ENCODE assay signal across 21 cellular contexts in genomic region chr18:80042785-80043184, GRCh38.
"Had no signal": no experiment of that assay in that cellular context is flagged by ENCODE, and none has a peak within 500 bp of the region (broad histone marks: within the 10 kb centered on the region; RNA-seq: fewer than 3 reads in every experiment).

No MANE protein-coding gene starts in this region.

- H3K27ac Mint-ChIP-seq: dendritic cell treated with granulocyte-macrophage colony-stimulating factor and Interleukin-4, amounts not matched to agents 40 ng/mL and 50 ng/mL, for 4 days; mesothelial cell of epicardium; natural killer cell; neural progenitor cell; progenitor cell of endocrine pancreas; stimulated activated effector memory CD8-positive, alpha-beta T cell treated with anti-CD3 and anti-CD28 coated beads, Interleukin-12 subunit alpha, Interleukin-12 subunit beta, amount 100 ng/mL, for 72 hours; stimulated activated naive CD8-positive, alpha-beta T cell treated with anti-CD3 and anti-CD28 coated beads, Interleukin-15, Interleukin-2, amounts not matched to agents 100 ng/mL and 50 ng/mL, for 24 hours had no signal

- H3K4me1 ChIP-seq: heart right ventricle, neural progenitor cell, pancreas, tibial artery, upper lobe of left lung, vagina had no signal

- H3K27ac ChIP-seq: heart right ventricle, neural progenitor cell, pancreas, tibial artery, upper lobe of left lung, vagina had no signal

- H3K4me2 ChIP-seq: neural progenitor cell had no signal

- ATAC-seq: natural killer cell; pancreas; right cardiac atrium; stimulated activated effector memory CD8-positive, alpha-beta T cell treated with anti-CD3 and anti-CD28 coated beads, Interleukin-12 subunit alpha, Interleukin-12 subunit beta, amount 100 ng/mL, for 72 hours had no signal

- H3K36me3 ChIP-seq: neural progenitor cell had no signal

- H3K36me3 Mint-ChIP-seq: natural killer cell had no signal

- H3K4me3 ChIP-seq: heart right ventricle, neural progenitor cell, pancreas, tibial artery, upper lobe of left lung, vagina had no signal

- H3K9me3 Mint-ChIP-seq: dendritic cell treated with granulocyte-macrophage colony-stimulating factor and Interleukin-4, amounts not matched to agents 40 ng/mL and 50 ng/mL, for 4 days; mesothelial cell of epicardium; natural killer cell; neural progenitor cell; stimulated activated effector memory CD8-positive, alpha-beta T cell treated with anti-CD3 and anti-CD28 coated beads, Interleukin-12 subunit alpha, Interleukin-12 subunit beta, amount 100 ng/mL, for 72 hours; stimulated activated naive CD8-positive, alpha-beta T cell treated with anti-CD3 and anti-CD28 coated beads, Interleukin-15, Interleukin-2, amounts not matched to agents 100 ng/mL and 50 ng/mL, for 24 hours had no signal

- H3K4me3 Mint-ChIP-seq: dendritic cell treated with granulocyte-macrophage colony-stimulating factor and Interleukin-4, amounts not matched to agents 40 ng/mL and 50 ng/mL, for 4 days; mesothelial cell of epicardium; natural killer cell; neural progenitor cell; stimulated activated effector memory CD8-positive, alpha-beta T cell treated with anti-CD3 and anti-CD28 coated beads, Interleukin-12 subunit alpha, Interleukin-12 subunit beta, amount 100 ng/mL, for 72 hours; stimulated activated naive CD8-positive, alpha-beta T cell treated with anti-CD3 and anti-CD28 coated beads, Interleukin-15, Interleukin-2, amounts not matched to agents 100 ng/mL and 50 ng/mL, for 24 hours had no signal

- H3K27me3 ChIP-seq: heart right ventricle, neural progenitor cell, pancreas, tibial artery, upper lobe of left lung, vagina had no signal

- H2AFZ ChIP-seq: neural progenitor cell had no signal

- DNase-seq: erythroblast; foreskin melanocyte; heart right ventricle; hypothalamus; kidney glomerular epithelial cell; mammary epithelial cell; natural killer cell; nucleus accumbens; pancreas; right cardiac atrium; stimulated activated CD4-positive, alpha-beta T cell treated with anti-CD3 and anti-CD28 coated beads, Interleukin-4, amount 100 ng/mL, for 1 hour; stimulated activated CD8-positive, alpha-beta memory T cell treated with anti-CD3 and anti-CD28 coated beads, Interleukin-4, amount 100 ng/mL, for 48 hours; tibial artery; upper lobe of left lung had no signal

- H3K4me1 Mint-ChIP-seq: mesothelial cell of epicardium, natural killer cell had no signal

- H3K27me3 Mint-ChIP-seq: dendritic cell treated with granulocyte-macrophage colony-stimulating factor and Interleukin-4, amounts not matched to agents 40 ng/mL and 50 ng/mL, for 4 days; progenitor cell of endocrine pancreas; stimulated activated naive CD8-positive, alpha-beta T cell treated with anti-CD3 and anti-CD28 coated beads, Interleukin-15, Interleukin-2, amounts not matched to agents 100 ng/mL and 50 ng/mL, for 24 hours had no signal

- H3K9ac ChIP-seq: neural progenitor cell had no signal

- H3K9me3 ChIP-seq: heart right ventricle, pancreas, tibial artery, upper lobe of left lung, vagina had no signal
